ENCODE assay signal across 10 cellular contexts in the genomic region with DNA sequence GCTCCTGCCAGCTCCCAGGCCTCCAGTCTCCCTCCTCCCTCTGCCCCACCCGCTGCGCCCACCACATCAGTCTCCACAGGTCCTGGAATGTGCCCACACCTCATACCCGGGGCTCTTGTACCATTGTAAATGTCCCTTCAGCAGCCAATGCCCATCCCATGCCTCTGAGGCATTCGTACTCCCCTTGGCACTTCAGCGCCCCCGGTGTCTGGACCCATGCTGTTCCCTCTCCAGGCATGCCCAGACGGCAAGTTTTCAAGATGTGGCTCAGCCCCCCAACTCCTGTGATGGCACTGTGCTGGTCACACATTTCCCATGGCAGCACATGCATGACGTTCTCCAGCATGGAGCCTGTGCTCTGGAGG. TPM values are rescaled to one million over a fixed set of nuclear protein-coding genes. Genes with fewer than 3 reads are reported as not detected.
DNase-seq lines count a peak whose midpoint lies in the region; ATAC-seq and TF ChIP-seq lines count a peak whose summit lies in the region.
"Had no signal": no experiment of that assay in that cellular context is flagged by ENCODE, and none has a peak within 500 bp of the region (broad histone marks: within the 10 kb centered on the region; RNA-seq: fewer than 3 reads in every experiment).

No MANE protein-coding gene starts in this region.

- ATAC-seq in stimulated activated naive CD8-positive, alpha-beta T cell treated with anti-CD3 and anti-CD28 coated beads, Interleukin-15, Interleukin-2, amounts not matched to agents 100 U/mL and 50 U/mL, for 24 hours = no peak
- ATAC-seq in naive thymus-derived CD4-positive, alpha-beta T cell = peak; percentile 5

- no peaks in the 10 kb centered on the region for H3K27me3 ChIP-seq in naive thymus-derived CD4-positive, alpha-beta T cell (ENCODE audit: control insufficient read depth in 2 of 2, insufficient read depth in 2 of 2, low read length in 2 of 2)
- H3K27me3 ChIP-seq in vagina = no peaks in the 10 kb centered on the region

- POLR2A ChIA-PET in naive thymus-derived CD4-positive, alpha-beta T cell (lab: Charles Lee) = interaction anchor here (2.7 to 3.1 kb wide), 2 partner anchors 16 to 153 kb away, joined by 10 to 12 read pairs; a partner anchor contains a TSS

- H3K27ac ChIP-seq in caudate nucleus (ENCODE audit: low read depth, low read length) (peak overlapping the region; percentile 63), vagina (peak overlapping the region; percentile 91)
- no peak overlapping the region for H3K27ac ChIP-seq in naive thymus-derived CD4-positive, alpha-beta T cell (ENCODE audit: low read depth, low read length)

- no peak for TF ChIP-seq POLR2A in vagina (IDR thresholded peaks at IDR 0.05)

- H3K4me1 Mint-ChIP-seq in stimulated activated naive CD8-positive, alpha-beta T cell treated with anti-CD3 and anti-CD28 coated beads, Interleukin-15, Interleukin-2, amounts not matched to agents 100 ng/mL and 50 ng/mL, for 24 hours (ENCODE audit: low read depth) = peaks cover 24% of the 10 kb centered on the region
- peaks cover 14 to 38% (median 30%) of the 10 kb centered on the region in 7 donors for H3K4me1 Mint-ChIP-seq in naive thymus-derived CD4-positive, alpha-beta T cell

- H3K4me3 ChIP-seq in naive thymus-derived CD4-positive, alpha-beta T cell (ENCODE audit: low read length) = peak overlapping the region; percentile 12
- peak overlapping the region in 1 of 2 donors; percentile 18 for H3K4me3 ChIP-seq in vagina

- H3K27me3 Mint-ChIP-seq in stimulated activated naive CD8-positive, alpha-beta T cell treated with anti-CD3 and anti-CD28 coated beads, Interleukin-15, Interleukin-2, amounts not matched to agents 100 ng/mL and 50 ng/mL, for 24 hours = peaks cover 10% of the 10 kb centered on the region
- peaks cover 0 to 57% (median 5%) of the 10 kb centered on the region in 5 donors for H3K27me3 Mint-ChIP-seq in naive thymus-derived CD4-positive, alpha-beta T cell

- H3K9me3 ChIP-seq in naive thymus-derived CD4-positive, alpha-beta T cell (ENCODE audit: control insufficient read depth in 2 of 3, low read length in 3 of 3) = no peaks in the 10 kb centered on the region
- H3K9me3 ChIP-seq in vagina = no peaks in the 10 kb centered on the region

- H3K4me3 Mint-ChIP-seq in stimulated activated naive CD8-positive, alpha-beta T cell treated with anti-CD3 and anti-CD28 coated beads, Interleukin-15, Interleukin-2, amounts not matched to agents 100 ng/mL and 50 ng/mL, for 24 hours = peak overlapping the region; percentile 54
- H3K4me3 Mint-ChIP-seq in naive thymus-derived CD4-positive, alpha-beta T cell = peak overlapping the region; percentile 38 to 81 (median 74)

- intact Hi-C loops in naive thymus-derived CD4-positive, alpha-beta T cell (cut with micrococcal nuclease) = no loop called here
- intact Hi-C loops in vagina (cut with DNase I) = no loop called here

- H3K36me3 ChIP-seq in naive thymus-derived CD4-positive, alpha-beta T cell (ENCODE audit: control insufficient read depth in 2 of 3, insufficient read depth in 3 of 3, low read length in 3 of 3) = no peaks in the 10 kb centered on the region
- no peaks in the 10 kb centered on the region for H3K36me3 ChIP-seq in vagina

- no peaks in the 10 kb centered on the region for H3K36me3 Mint-ChIP-seq in stimulated activated naive CD8-positive, alpha-beta T cell treated with anti-CD3 and anti-CD28 coated beads, Interleukin-15, Interleukin-2, amounts not matched to agents 100 ng/mL and 50 ng/mL, for 24 hours (ENCODE audit: low read depth)
- H3K36me3 Mint-ChIP-seq in naive thymus-derived CD4-positive, alpha-beta T cell = no peaks in the 10 kb centered on the region

- no peak for DNase-seq in stimulated activated naive CD8-positive, alpha-beta T cell treated with anti-CD3 and anti-CD28 coated beads, Interleukin-15, Interleukin-2, amounts not matched to agents 100 U/mL and 50 U/mL, for 24 hours
- DNase-seq in caudate nucleus (lab: John Stamatoyannopoulos, UW) = no peak
- no peak for DNase-seq in naive thymus-derived CD4-positive, alpha-beta T cell
- no peak for DNase-seq in vagina (ENCODE audit: extremely low spot score in 2 of 2)
- DNase-seq in KG1 (lab: John Stamatoyannopoulos, UW) = no peak
- no peak for DNase-seq in NCI-H446 (lab: John Stamatoyannopoulos, UW)
- no peak for DNase-seq in occipital lobe (lab: John Stamatoyannopoulos, UW)

- no peak for TF ChIP-seq CTCF in vagina (IDR thresholded peaks at IDR 0.05)

- H3K27ac Mint-ChIP-seq in stimulated activated naive CD8-positive, alpha-beta T cell treated with anti-CD3 and anti-CD28 coated beads, Interleukin-15, Interleukin-2, amounts not matched to agents 100 ng/mL and 50 ng/mL, for 24 hours = peak overlapping the region; percentile 36
- H3K27ac Mint-ChIP-seq in naive thymus-derived CD4-positive, alpha-beta T cell = peak overlapping the region in 6 of 9 donors; percentile 55 to 80 (median 69)

- H3K9me3 Mint-ChIP-seq in stimulated activated naive CD8-positive, alpha-beta T cell treated with anti-CD3 and anti-CD28 coated beads, Interleukin-15, Interleukin-2, amounts not matched to agents 100 ng/mL and 50 ng/mL, for 24 hours = no peaks in the 10 kb centered on the region
- H3K9me3 Mint-ChIP-seq in naive thymus-derived CD4-positive, alpha-beta T cell = no peaks in the 10 kb centered on the region

- H3K4me1 ChIP-seq in naive thymus-derived CD4-positive, alpha-beta T cell (ENCODE audit: control insufficient read depth in 2 of 2, insufficient read depth in 2 of 2, low read length in 2 of 2) = peaks cover 20 to 28% of the 10 kb centered on the region in 2 donors
- H3K4me1 ChIP-seq in vagina = peaks cover 97% of the 10 kb centered on the region

- CTCF ChIA-PET in naive thymus-derived CD4-positive, alpha-beta T cell (lab: Charles Lee) = interaction anchor here (0.7 kb wide), 1 partner anchor 16 kb away, joined by 3 read pairs; no protein-coding TSS in a partner anchor

RNA-seq across cellular contexts. Expression of a gene that starts 13.3 kb away (rescaled TPM):
- total RNA-seq in naive thymus-derived CD4-positive, alpha-beta T cell = 10 to 100 TPM in 2 of 5 experiments, 1 to 10 TPM in 3; 1.9 to 82.5 (median 7.5) TPM
- under 1 TPM in 1 of 2 donors, not detected in 1; 0.38 TPM for polyA plus RNA-seq in naive thymus-derived CD4-positive, alpha-beta T cell
- total RNA-seq in vagina = 96.5 TPM
- total RNA-seq in occipital lobe = 14.3 TPM

RNA-seq across cellular contexts. Expression of a gene that starts 50.2 kb away (rescaled TPM):
- total RNA-seq in naive thymus-derived CD4-positive, alpha-beta T cell = not detected
- polyA plus RNA-seq in naive thymus-derived CD4-positive, alpha-beta T cell = not detected
- total RNA-seq in vagina = not detected
- total RNA-seq in occipital lobe = not detected
- total RNA-seq: myocyte had no signal
- polyA plus RNA-seq: adipose tissue had no signal
